ENCODE assay signal across 8 cellular contexts in the genomic region with DNA sequence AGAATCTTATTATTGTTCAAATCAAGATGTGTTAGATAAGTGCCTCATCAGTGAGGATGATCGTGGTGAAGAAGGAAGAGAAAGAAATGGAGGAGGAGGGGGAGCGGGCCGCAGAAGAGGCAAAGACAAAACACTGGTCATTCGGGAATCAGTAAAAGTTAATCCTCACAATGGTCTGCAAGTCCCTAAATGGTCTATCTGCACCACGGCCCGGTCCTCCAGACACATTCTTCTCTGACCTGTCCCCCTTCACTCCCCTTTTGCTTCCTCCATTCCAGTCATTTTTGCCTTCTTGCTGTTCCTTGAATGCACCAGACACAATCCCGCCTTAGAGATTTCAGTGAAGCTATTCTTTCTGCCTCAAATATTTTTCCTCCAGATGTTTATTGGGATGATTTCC.
"Had no signal": no experiment of that assay in that cellular context is flagged by ENCODE, and none has a peak within 500 bp of the region (broad histone marks: within the 10 kb centered on the region; RNA-seq: fewer than 3 reads in every experiment).

No MANE protein-coding gene starts in this region.

- H3K36me3 ChIP-seq: HAP-1 had no signal

- H3K9me3 ChIP-seq: HAP-1 had no signal

- H3K27ac ChIP-seq: HL-60 had no signal

- H3K4me3 ChIP-seq: HAP-1, K562 had no signal

- DNase-seq: GOT3, H7, IMR-90, KG1 had no signal

- ATAC-seq: HCT116, K562 had no signal
